Comparison of ENCODE assay signal across 9 cellular contexts in the genomic region with DNA sequence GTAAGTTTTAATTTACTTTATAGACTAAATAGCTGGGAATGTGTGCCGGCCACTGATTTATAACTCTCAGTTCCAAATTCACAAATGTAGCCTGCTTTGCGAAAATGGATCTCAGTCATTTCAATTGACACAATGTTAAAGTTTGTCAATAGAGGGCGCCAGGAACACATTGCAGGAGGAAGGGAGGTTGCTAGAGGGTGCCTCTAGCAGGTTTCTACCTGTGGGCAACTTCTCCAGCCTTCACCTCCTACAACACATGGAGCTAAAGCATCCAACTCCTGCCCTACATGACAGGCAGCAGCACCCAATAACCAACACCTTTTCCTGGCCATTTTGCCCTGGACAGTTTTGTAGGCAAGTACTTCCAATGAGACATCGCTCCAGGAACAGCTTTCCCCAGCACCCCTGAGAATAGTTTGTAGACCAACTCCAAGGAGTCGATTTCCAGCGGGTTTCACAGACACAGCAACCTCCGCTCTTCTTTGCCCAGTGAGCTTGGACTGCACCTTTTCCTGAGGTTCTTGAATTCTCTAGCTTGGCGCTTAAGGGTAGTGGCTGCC.
A peak's percentile ranks its signal among the peaks of the same experiment; 100 is the strongest.
DNase-seq lines count a peak whose midpoint lies in the region; ATAC-seq and TF ChIP-seq lines count a peak whose summit lies in the region.
"Had no signal": no experiment of that assay in that cellular context is flagged by ENCODE, and none has a peak within 500 bp of the region (broad histone marks: within the 10 kb centered on the region; RNA-seq: fewer than 3 reads in every experiment).

No MANE protein-coding gene starts in this region.

- TF ChIP-seq CTCF in HFF-Myc (IDR thresholded peaks at IDR 0.05; ENCODE audit: low read depth, low read length, missing control alignments) (peak; percentile 50), OCI-LY7 (conservative IDR thresholded peaks at IDR 0.05; ENCODE audit: low read length) (peak; percentile 80), fibroblast of the aortic adventitia (IDR thresholded peaks at IDR 0.05; ENCODE audit: insufficient read depth, low read length) (peak; percentile 34), gastroesophageal sphincter (IDR thresholded peaks at IDR 0.05) (peak in 1 of 4 experiments; percentile 52)

- H3K4me1 ChIP-seq in OCI-LY7 (ENCODE audit: insufficient read depth, low read length, poor library complexity, severe bottlenecking): no peaks in the 10 kb centered on the region
- no peaks in the 10 kb centered on the region for H3K4me1 ChIP-seq in gastroesophageal sphincter
- H3K4me1 ChIP-seq: upper lobe of left lung had no signal

- no peak overlapping the region for H3K4me2 ChIP-seq in OCI-LY7 (ENCODE audit: low read length)

- BruUV-seq in OCI-LY7 (replicated peaks; lab: Mats Ljungman, UMichigan): no TSS peak

- H2AFZ ChIP-seq in OCI-LY7 (ENCODE audit: low read length): no peak overlapping the region

- H3K79me2 ChIP-seq in OCI-LY7 (ENCODE audit: insufficient read depth, low read depth, low read length): no peaks in the 10 kb centered on the region

- POLR2A ChIA-PET in OCI-LY7 (lab: Charles Lee): no interaction called here

- H3K36me3 ChIP-seq in OCI-LY7 (ENCODE audit: insufficient read depth, low read length) (no peaks in the 10 kb centered on the region), gastroesophageal sphincter (no peaks in the 10 kb centered on the region)
- H3K36me3 ChIP-seq: upper lobe of left lung had no signal

- H3K9me3 ChIP-seq in OCI-LY7 (ENCODE audit: low read length) (no peaks in the 10 kb centered on the region), gastroesophageal sphincter (no peaks in the 10 kb centered on the region)
- H3K9me3 ChIP-seq: upper lobe of left lung had no signal

- intact Hi-C loops in OCI-LY7 (cut with micrococcal nuclease; ENCODE audit: unreplicated experiment): no loop called here

- DNase-seq in Ammon's horn (ENCODE audit: low spot score) (peak; percentile 8), HFF-Myc (ENCODE audit: extremely low read depth, low read depth) (peak; percentile 2), OCI-LY7 (ENCODE audit: low spot score) (peak; percentile 33), fibroblast of the aortic adventitia (ENCODE audit: low read depth) (peak; percentile 18)
- no peak for DNase-seq in stimulated activated naive CD4-positive, alpha-beta T cell (lab: John Stamatoyannopoulos, UW)
- DNase-seq: upper lobe of left lung had no signal

- WGBS in gastroesophageal sphincter (ENCODE audit: low coverage in 1 of 2), 2 donors: 74 to 92% methylated on average over 4 to 8 of the region's 8 CpGs

- ATAC-seq in HG03139 (IDR thresholded peaks at IDR 0.05; ENCODE audit: unreplicated experiment) (no peak), gastroesophageal sphincter (no peak), GM21423 (IDR thresholded peaks at IDR 0.05; ENCODE audit: unreplicated experiment) (no peak)

- H3K27ac ChIP-seq in OCI-LY7 (ENCODE audit: low read depth, low read length, poor library complexity, severe bottlenecking): no peak overlapping the region
- H3K27ac ChIP-seq in gastroesophageal sphincter: no peak overlapping the region
- H3K27ac ChIP-seq: upper lobe of left lung had no signal

- no peak overlapping the region for H3K4me3 ChIP-seq in HFF-Myc (replicated peaks; ENCODE audit: low read depth, low read length)
- H3K4me3 ChIP-seq in OCI-LY7 (ENCODE audit: low read depth, low read length, poor library complexity, severe bottlenecking): no peak overlapping the region
- no peak overlapping the region for H3K4me3 ChIP-seq in fibroblast of the aortic adventitia (ENCODE audit: low read depth, low read length)
- H3K4me3 ChIP-seq in gastroesophageal sphincter: no peak overlapping the region
- H3K4me3 ChIP-seq: upper lobe of left lung had no signal

- no peak for TF ChIP-seq EP300 in gastroesophageal sphincter (IDR thresholded peaks at IDR 0.05)

- TF ChIP-seq POLR2A in gastroesophageal sphincter (IDR thresholded peaks at IDR 0.05): no peak

- no peaks in the 10 kb centered on the region for H3K27me3 ChIP-seq in gastroesophageal sphincter
- H3K27me3 ChIP-seq: upper lobe of left lung had no signal

- CTCF ChIA-PET in OCI-LY7 (lab: Charles Lee; ENCODE audit: unreplicated experiment): no interaction called here

- no peaks in the 10 kb centered on the region for H4K20me1 ChIP-seq in OCI-LY7 (ENCODE audit: insufficient read depth, low read length)

- no peaks in the 10 kb centered on the region for H3K9me2 ChIP-seq in OCI-LY7 (ENCODE audit: insufficient read depth, low read length)

Comparison
In these comparisons a context has a peak if more than half of its experiments do, and no peak if none do; other contexts are left out.
1. DNase-seq: peak in Ammon's horn (single experiment), HFF-Myc (single experiment), OCI-LY7 (single experiment) and fibroblast of the aortic adventitia (single experiment); none in stimulated activated naive CD4-positive, alpha-beta T cell (0 of 6).